ENCODE assay signal across 13 cellular contexts in genomic region chr3:11291808-11292207, GRCh38. TPM values are rescaled to one million over a fixed set of nuclear protein-coding genes. Genes with fewer than 3 reads are reported as not detected.
DNase-seq lines count a peak whose midpoint lies in the region; ATAC-seq, FAIRE-seq and TF ChIP-seq lines count a peak whose summit lies in the region.
"Had no signal": no experiment of that assay in that cellular context is flagged by ENCODE, and none has a peak within 500 bp of the region (broad histone marks: within the 10 kb centered on the region; RNA-seq: fewer than 3 reads in every experiment).

No MANE protein-coding gene starts in this region.

- H3K4me2 ChIP-seq in GM12878 (ENCODE audit: control insufficient read depth, insufficient read depth): no peak overlapping the region; the same call in 1 of the 2 replicates
- no peak overlapping the region for H3K4me2 ChIP-seq in neural progenitor cell

- RAD21 ChIA-PET in GM12878 (lab: Charles Lee; ENCODE audit: unreplicated experiment): interaction anchor here (1.4 to 2.5 kb wide), 2 partner anchors 9 to 19 kb away, joined by 7 to 14 read pairs; partner anchors contain the start of gene ATG7

- FAIRE-seq in GM12878 (lab: Jason Lieb, UNC) (no peak), GM12892 (lab: Jason Lieb, UNC) (no peak)

- H3K36me3 ChIP-seq in GM12878 (ENCODE audit: control insufficient read depth in 2 of 2, insufficient read depth in 2 of 2, low read length in 1 of 2) (peaks cover 0 to 2% of the 10 kb centered on the region in 2 experiments; a peak in 1 of 4 replicates), neural progenitor cell (no peaks in the 10 kb centered on the region)
- H3K36me3 ChIP-seq: SJCRH30 had no signal

- no peak for TF ChIP-seq EP300 in GM12878 (IDR thresholded peaks at IDR 0.05; ENCODE audit: borderline replicate concordance in 1 of 2, control insufficient read depth in 1 of 2, low read depth in 2 of 2, low read length in 2 of 2)

- 90% methylated on average over 5 of the region's 5 CpGs for WGBS in GM12878 (ENCODE audit: insufficient coverage, insufficient replicate concordance, low lambda C conversion rate, missing lambda C conversion rate)

- BruUV-seq in GM12878 (replicated peaks; lab: Mats Ljungman, UMichigan): no TSS peak

- TF ChIP-seq POLR2A in GM12878 (IDR thresholded peaks at IDR 0.05; ENCODE audit: low read depth, low read length): no peak
- no peak for TF ChIP-seq POLR2A in GM12892 (IDR thresholded peaks at IDR 0.05; ENCODE audit: low read depth, low read length)

- no peaks in the 10 kb centered on the region for H3K9me3 Mint-ChIP-seq in neural progenitor cell

- H3K4me1 ChIP-seq in GM12878 (ENCODE audit: control insufficient read depth, insufficient read depth, low read length): peaks cover 36% of the 10 kb centered on the region
- H3K4me1 ChIP-seq in neural progenitor cell: no peaks in the 10 kb centered on the region

- peaks cover 5% of the 10 kb centered on the region for H3K27me3 Mint-ChIP-seq in neural progenitor cell (ENCODE audit: insufficient read depth, low read depth)

- H3K4me3 ChIP-seq in GM12878: no peak overlapping the region
- H3K4me3 ChIP-seq in neural progenitor cell: no peak overlapping the region
- H3K4me3 ChIP-seq: SJCRH30 had no signal

- peaks cover 5% of the 10 kb centered on the region for H3K4me1 Mint-ChIP-seq in neural progenitor cell

- ATAC-seq in GM12878: no peak

- H3K79me2 ChIP-seq in GM12878 (ENCODE audit: control insufficient read depth, insufficient read depth, low read length) (peaks cover 2% of the 10 kb centered on the region), neural progenitor cell (ENCODE audit: low read depth) (no peaks in the 10 kb centered on the region)

- POLR2A ChIA-PET in GM12878 (lab: Charles Lee): interaction anchor here (1.0 to 1.4 kb wide), 2 partner anchors 19 to 20 kb away, joined by 3 to 4 read pairs; partner anchors contain the start of gene ATG7

- H3K9ac ChIP-seq in GM12878 (ENCODE audit: control insufficient read depth, insufficient read depth, low read length): no peak overlapping the region
- no peak overlapping the region for H3K9ac ChIP-seq in neural progenitor cell

- H3K27me3 ChIP-seq in GM12878 (replicated peaks in 1 of 2; ENCODE audit: control insufficient read depth in 2 of 2, insufficient read depth in 2 of 2, low read length in 1 of 2) (no peaks in the 10 kb centered on the region), neural progenitor cell (no peaks in the 10 kb centered on the region)
- H3K27me3 ChIP-seq: SJCRH30 had no signal

- TF ChIP-seq RAD21 in GM12878 (IDR thresholded peaks at IDR 0.05; ENCODE audit: insufficient read depth, low read depth, low read length): no peak

- SMC1A ChIA-PET in GM12878 (lab: Charles Lee; ENCODE audit: uncharacterized antibody, unreplicated experiment): interaction anchor here (1.1 to 7.2 kb wide), 4 partner anchors 9 to 53 kb away, joined by 4 to 73 read pairs (median 32); partner anchors contain the start of gene ATG7

- peak overlapping the region; percentile 35 for H3K27ac ChIP-seq in GM12878 (ENCODE audit: control insufficient read depth, insufficient read depth)
- H3K27ac ChIP-seq in neural progenitor cell: no peak overlapping the region
- H3K27ac ChIP-seq: SJCRH30 had no signal

- H3K9me3 ChIP-seq in GM12878 (replicated peaks; ENCODE audit: control insufficient read depth, insufficient read depth, low read length) (no peaks in the 10 kb centered on the region), neural progenitor cell (ENCODE audit: low read depth) (no peaks in the 10 kb centered on the region)
- H3K9me3 ChIP-seq: SJCRH30 had no signal

- in situ Hi-C loops in GM12878 (cut with MboI): no loop called here

- H4K20me1 ChIP-seq in GM12878 (ENCODE audit: control insufficient read depth, insufficient read depth) (no peaks in the 10 kb centered on the region), neural progenitor cell (ENCODE audit: low read depth) (no peaks in the 10 kb centered on the region)

- CTCF ChIA-PET in GM12878 (lab: Yijun Ruan, JAX): interaction anchor here (0.9 to 5.1 kb wide), 3 partner anchors 19 to 43 kb away, joined by 3 to 31 read pairs (median 6); partner anchors contain the start of gene ATG7

- intact Hi-C loops in GM12878 (cut with micrococcal nuclease; ENCODE audit: unreplicated experiment): no loop called here

- DNase-seq in NCI-H748 (lab: John Stamatoyannopoulos, UW; ENCODE audit: unreplicated experiment): peak; percentile 56
- no peak for DNase-seq in NCI-H748 treated with DMSO at 0.1 percent for 48 hours (lab: John Stamatoyannopoulos, UW)
- DNase-seq in M059J (ENCODE audit: low read depth): peak; percentile 20
- no peak for DNase-seq in GM12878 (ENCODE audit: low read depth, low spot score)
- no peak for DNase-seq in neural progenitor cell (ENCODE audit: low spot score)
- no peak for DNase-seq in GM12892 (ENCODE audit: insufficient read length)
- DNase-seq in SIG-M5 treated with dmso at 0.1 percent for 504 hours (lab: John Stamatoyannopoulos, UW; ENCODE audit: unreplicated experiment): no peak
- no peak for DNase-seq in cerebellar cortex (ENCODE audit: low spot score)
- DNase-seq: 8988T; NCI-H2107; stimulated activated CD4-positive, alpha-beta T cell treated with anti-CD3 and anti-CD28 coated beads, Interleukin-12 subunit alpha, Interleukin-12 subunit beta, amount 100 ng/mL, for 4 hours; stimulated activated CD8-positive, alpha-beta memory T cell treated with anti-CD3 and anti-CD28 coated beads, Interleukin-4, amount 100 ng/mL, for 48 hours had no signal

- H3K36me3 Mint-ChIP-seq in neural progenitor cell: no peaks in the 10 kb centered on the region

- TF ChIP-seq CTCF in GM12878 (IDR thresholded peaks at IDR 0.05 in 2 of 3, conservative IDR thresholded peaks at IDR 0.05 in 1 of 3; ENCODE audit: control insufficient read depth in 2 of 3, extremely low read depth in 1 of 3, insufficient read depth in 1 of 3, low read depth in 3 of 3, low read length in 3 of 3) (no peak), neural progenitor cell (IDR thresholded peaks at IDR 0.05) (no peak)

- H3F3A ChIP-seq in neural progenitor cell (ENCODE audit: low read depth): no peaks in the 10 kb centered on the region

- H2AFZ ChIP-seq in GM12878 (ENCODE audit: control insufficient read depth, low read depth, low read length) (no peak overlapping the region), neural progenitor cell (replicated peaks) (no peak overlapping the region)

- no peak overlapping the region for H3K4me3 Mint-ChIP-seq in neural progenitor cell

- peak overlapping the region; percentile 61 for H3K27ac Mint-ChIP-seq in neural progenitor cell

TF ChIP-seq in GM12878, 131 proteins besides CTCF, POLR2A, EP300 and RAD21 (continues in another document):
- no peak for TF ChIP-seq NKRF (conservative IDR thresholded peaks at IDR 0.05)
- TF ChIP-seq RBBP5 (conservative IDR thresholded peaks at IDR 0.05): no peak
- TF ChIP-seq MLLT1 (IDR thresholded peaks at IDR 0.05): no peak
- TF ChIP-seq SPI1 (IDR thresholded peaks at IDR 0.05; ENCODE audit: borderline replicate concordance, insufficient read depth, low read depth, low read length): no peak
- TF ChIP-seq ZSCAN29 (IDR thresholded peaks at IDR 0.05): no peak
- TF ChIP-seq RFX5 (IDR thresholded peaks at IDR 0.05; ENCODE audit: low read depth, low read length): no peak

RNA-seq across cellular contexts. Expression of gene ATG7, which starts 19.6 kb away (rescaled TPM):
- total RNA-seq in M059J (2014; rRNA removed; shearing (Covaris generic)): 36.8 and 68.7 TPM in 2 replicates
- total RNA-seq in GM12878 (2013; cell fraction: nucleolus; rRNA removed): 291 and 302 TPM in 2 replicates
- total RNA-seq in GM12878 (2014; rRNA removed): 21.5 and 27.0 TPM in 2 replicates
- total RNA-seq in GM12878 (2014; rRNA removed; fragmentation: Illumina TruSeq; extraction: Trizol): 25.4 and 26.0 TPM in 2 replicates
- total RNA-seq in GM12878 (2021): 28.8 and 31.7 TPM in 2 replicates
- 11.1 TPM for polyA plus RNA-seq in GM12878 (2011; ENCODE audit: low read depth)
- 26.7 and 26.8 TPM in 2 replicates for polyA plus RNA-seq in GM12878 (2011; rRNA removed)
- polyA plus RNA-seq in GM12878 (2011; cell fraction: cytosol; rRNA removed): 20.1 and 26.2 TPM in 2 replicates
- polyA plus RNA-seq in GM12878 (2011; cell fraction: nucleus; rRNA removed): 21.9 and 30.9 TPM in 2 replicates
- polyA plus RNA-seq in GM12878 (2012): 14.0 and 17.4 TPM in 2 replicates
- 41.3 and 46.4 TPM in 2 replicates for polyA plus RNA-seq in GM12878 (2014; fragmentation: Illumina TruSeq; extraction: Trizol)
- polyA plus RNA-seq in GM12878 (2014; fragmentation: Nextera tagmentation; extraction: Ambion mirVana): 10 to 100 TPM; 13.5 to 18.0 TPM
- 12.2 and 17.2 TPM in 2 replicates for polyA plus RNA-seq in GM12878 (2014; rRNA removed)
- 10 to 100 TPM; 38.8 to 49.5 TPM for polyA plus RNA-seq in GM12878 (2016; fragmentation: Nextera tagmentation; extraction: Ambion mirVana)
- polyA minus RNA-seq in GM12878 (2011; rRNA and poly(A)+ RNA removed): 56.3 and 65.4 TPM in 2 replicates
- 10.0 and 20.6 TPM in 2 replicates for polyA minus RNA-seq in GM12878 (2011; cell fraction: cytosol; rRNA and poly(A)+ RNA removed)
- 51.0 and 63.4 TPM in 2 replicates for polyA minus RNA-seq in GM12878 (2011; cell fraction: nucleus; rRNA and poly(A)+ RNA removed)
- 35.5 and 53.5 TPM in 2 replicates for total RNA-seq in neural progenitor cell (ENCODE audit: low replicate concordance)
- polyA plus RNA-seq in GM12892 (2012; ENCODE audit: missing spikeins): 27.3 TPM

Comparison
In these comparisons a context has a peak if more than half of its experiments do, and no peak if none do; other contexts are left out.
1. DNase-seq: peak in NCI-H748 (single experiment) and M059J (single experiment); none in NCI-H748 treated with DMSO at 0.1 percent for 48 hours (single experiment), GM12878 (single experiment), neural progenitor cell (single experiment), GM12892 (single experiment), SIG-M5 treated with dmso at 0.1 percent for 504 hours (single experiment) and cerebellar cortex (single experiment).